In genomic region chr16:78249056-78249455, GRCh38 we compare ENCODE assay signal across 16 cellular contexts.
DNase-seq lines count a peak whose midpoint lies in the region; ATAC-seq, FAIRE-seq and TF ChIP-seq lines count a peak whose summit lies in the region.
"Had no signal": no experiment of that assay in that cellular context is flagged by ENCODE, and none has a peak within 500 bp of the region (broad histone marks: within the 10 kb centered on the region; RNA-seq: fewer than 3 reads in every experiment).

No MANE protein-coding gene starts in this region.

- H3K4me1 ChIP-seq in right atrium auricular region (no peaks in the 10 kb centered on the region), HepG2 (ENCODE audit: insufficient read depth, low read length) (peaks cover 65% of the 10 kb centered on the region), OCI-LY7 (ENCODE audit: insufficient read depth, low read length, poor library complexity, severe bottlenecking) (no peaks in the 10 kb centered on the region)

- H3K4me3 ChIP-seq in right atrium auricular region (no peak overlapping the region), HepG2 (replicated peaks in 1 of 3; ENCODE audit: insufficient read depth in 1 of 3, low read depth in 2 of 3, low read length in 3 of 3) (no peak overlapping the region), OCI-LY7 (ENCODE audit: low read depth, low read length, poor library complexity, severe bottlenecking) (no peak overlapping the region)
- H3K4me3 ChIP-seq: MG63 had no signal

- POLR2A ChIA-PET in HepG2 (lab: Yijun Ruan, JAX) (interaction anchor here (1.0 kb wide), 1 partner anchor 114 kb away, joined by 4 read pairs; no protein-coding TSS in a partner anchor), OCI-LY7 (lab: Charles Lee) (no interaction called here)

- H4K20me1 ChIP-seq in HepG2 (ENCODE audit: insufficient read depth, low read length), result no peaks in the 10 kb centered on the region
- no peaks in the 10 kb centered on the region for H4K20me1 ChIP-seq in OCI-LY7 (ENCODE audit: insufficient read depth, low read length)

- whole genome bisulfite sequencing in HepG2 (ENCODE audit: low lambda C conversion rate), result 37% methylated on average over 13 of the region's 13 CpGs

- H2AFZ ChIP-seq in HepG2 (ENCODE audit: low read length) (no peak overlapping the region), OCI-LY7 (ENCODE audit: low read length) (no peak overlapping the region)

- H3K9me3 ChIP-seq in right atrium auricular region (no peaks in the 10 kb centered on the region), HepG2 (ENCODE audit: low read length) (no peaks in the 10 kb centered on the region), OCI-LY7 (ENCODE audit: low read length) (no peaks in the 10 kb centered on the region)
- H3K9me3 ChIP-seq: MG63, SK-N-SH had no signal

- no peak overlapping the region for H3K9ac ChIP-seq in HepG2 (ENCODE audit: insufficient read depth, low read depth, low read length)
- H3K9ac ChIP-seq: SK-N-SH had no signal

- H3K27ac ChIP-seq in right atrium auricular region, result no peak overlapping the region
- H3K27ac ChIP-seq in HepG2 (ENCODE audit: extremely low read length, insufficient read depth, low read length), result peak overlapping the region; percentile 52
- H3K27ac ChIP-seq in OCI-LY7 (ENCODE audit: low read depth, low read length, poor library complexity, severe bottlenecking), result no peak overlapping the region

- TF ChIP-seq RAD21 in HepG2 (CRISPR knock-in tag; IDR thresholded peaks at IDR 0.05), result peak; percentile 86

- H3K4me2 ChIP-seq in HepG2 (ENCODE audit: low read depth, low read length) (peak overlapping the region; percentile 33), OCI-LY7 (ENCODE audit: low read length) (no peak overlapping the region)
- H3K4me2 ChIP-seq: SK-N-SH had no signal

- in situ Hi-C loops in HepG2 (cut with HindIII; ENCODE audit: extremely low pct_ligation_motif_present, low pct_unique_long_range_greater_than_20kb), result loop anchor here (25.0 kb wide), 2 partner anchors 788 to 1363 kb away; partner anchors contain the start of gene MAF

- H3K79me2 ChIP-seq in HepG2 (ENCODE audit: insufficient read depth, low read length) (no peaks in the 10 kb centered on the region), OCI-LY7 (ENCODE audit: insufficient read depth, low read depth, low read length) (no peaks in the 10 kb centered on the region)

- no peak for TF ChIP-seq POLR2A in HepG2 (IDR thresholded peaks at IDR 0.05; ENCODE audit: insufficient read depth in 1 of 2, low read depth in 2 of 2, low read length in 2 of 2)

- no peaks in the 10 kb centered on the region for H3K9me2 ChIP-seq in OCI-LY7 (ENCODE audit: insufficient read depth, low read length)
- H3K9me2 ChIP-seq: SK-N-SH had no signal

- no peak for TF ChIP-seq EP300 in HepG2 (IDR thresholded peaks at IDR 0.05; ENCODE audit: low read depth in 2 of 2, low read length in 2 of 2)
- no peak for TF ChIP-seq EP300 in HepG2 (CRISPR knock-in tag; IDR thresholded peaks at IDR 0.05; ENCODE audit: borderline replicate concordance)

- TF ChIP-seq CTCF in right atrium auricular region (IDR thresholded peaks at IDR 0.05) (peak in 1 of 2 donors; percentile 21), HepG2 (CRISPR knock-in tag; IDR thresholded peaks at IDR 0.05) (peak; percentile 88), OCI-LY7 (conservative IDR thresholded peaks at IDR 0.05; ENCODE audit: low read length) (no peak)

- DNase-seq in Right ventricle myocardium superior (peak; percentile 54), right atrium auricular region (ENCODE audit: low spot score) (no peak), cerebellum (ENCODE audit: low spot score) (peak; percentile 32), HepG2 (ENCODE audit: low spot score) (peak; percentile 77), NCI-H1105 treated with DMSO at 0.1 percent for 48 hours (lab: John Stamatoyannopoulos, UW) (no peak), OCI-LY7 (ENCODE audit: low spot score) (no peak)
- DNase-seq: activated CD4-positive, CD25-positive, alpha-beta regulatory T cell; activated T-cell treated with anti-CD3 and anti-CD28 coated beads, Interleukin-2, amount 50 U/mL, for 1 hour; aorta; EL; MG63; NCI-H69; SK-N-SH; stimulated activated CD4-positive, alpha-beta T cell treated with anti-CD3 and anti-CD28 coated beads, Interleukin-12 subunit alpha, Interleukin-12 subunit beta, amount 100 ng/mL, for 4 hours had no signal

- intact Hi-C loops in Right ventricle myocardium superior (cut with DNase I), result no loop called here
- intact Hi-C loops in HepG2 (cut with micrococcal nuclease; ENCODE audit: unreplicated experiment), result loop anchor here (2.0 kb wide), 1 partner anchor 188 kb away; no protein-coding TSS in a partner anchor
- intact Hi-C loops in OCI-LY7 (cut with micrococcal nuclease; ENCODE audit: unreplicated experiment), result no loop called here

- peak; percentile 86 for FAIRE-seq in HepG2 (lab: Jason Lieb, UNC)

- H3K27me3 ChIP-seq in right atrium auricular region (no peaks in the 10 kb centered on the region), HepG2 (ENCODE audit: control insufficient read depth in 1 of 2, insufficient read depth in 2 of 2, low read length in 2 of 2) (no peaks in the 10 kb centered on the region)
- H3K27me3 ChIP-seq: MG63 had no signal

- CTCF ChIA-PET in HepG2 (lab: Yijun Ruan, JAX; ENCODE audit: low intra/inter-chr PET ratio, low total read pairs) (interaction anchor here (1.3 kb wide), 1 partner anchor 188 kb away, joined by 6 read pairs; no protein-coding TSS in a partner anchor), OCI-LY7 (lab: Charles Lee; ENCODE audit: unreplicated experiment) (no interaction called here)

- BruUV-seq in HepG2 (replicated peaks; lab: Mats Ljungman, UMichigan) (no TSS peak), OCI-LY7 (replicated peaks; lab: Mats Ljungman, UMichigan) (no TSS peak)

- H3K36me3 ChIP-seq in right atrium auricular region (no peaks in the 10 kb centered on the region), HepG2 (replicated peaks in 1 of 2; ENCODE audit: control insufficient read depth in 1 of 2, insufficient read depth in 2 of 2, low read length in 2 of 2) (no peaks in the 10 kb centered on the region), OCI-LY7 (ENCODE audit: insufficient read depth, low read length) (no peaks in the 10 kb centered on the region)
- H3K36me3 ChIP-seq: MG63 had no signal

- peak; percentile 76 for ATAC-seq in Right ventricle myocardium superior (ENCODE audit: poor library complexity)
- ATAC-seq in HepG2, result peak; percentile 92
- ATAC-seq in HG03097 (IDR thresholded peaks at IDR 0.05; ENCODE audit: low FRiP score, unreplicated experiment), result no peak
- ATAC-seq in GM21423 (IDR thresholded peaks at IDR 0.05; ENCODE audit: unreplicated experiment), result no peak

TF ChIP-seq in HepG2, 621 proteins besides CTCF, POLR2A, EP300 and RAD21 (continues in another document):
- TF ChIP-seq CC2D1A (CRISPR knock-in tag; IDR thresholded peaks at IDR 0.05) (no peak), NFATC3 (CRISPR knock-in tag; IDR thresholded peaks at IDR 0.05) (no peak), BORCS8-MEF2B (CRISPR knock-in tag; IDR thresholded peaks at IDR 0.05) (peak; percentile 47; the same call in 1 of the 2 replicates), ZNF580 (CRISPR knock-in tag; IDR thresholded peaks at IDR 0.05; ENCODE audit: borderline replicate concordance, low read depth) (peak; percentile 83; the same call in 1 of the 2 replicates), ZBTB46 (CRISPR knock-in tag; IDR thresholded peaks at IDR 0.05; ENCODE audit: borderline replicate concordance) (no peak), GATAD2A (CRISPR knock-in tag; IDR thresholded peaks at IDR 0.05) (peak; percentile 86), SP1 (IDR thresholded peaks at IDR 0.05) (no peak), SP1 (CRISPR knock-in tag; IDR thresholded peaks at IDR 0.05) (0 out of 2 replicates have a peak, but pooled peaks have one; percentile 20), PRDM10 (CRISPR knock-in tag; IDR thresholded peaks at IDR 0.05; ENCODE audit: low read depth) (peak; percentile 48; the same call in 1 of the 2 replicates), TP53 (CRISPR knock-in tag; conservative IDR thresholded peaks at IDR 0.05) (no peak)

Comparison
In these comparisons a context has a peak if more than half of its experiments do, and no peak if none do; other contexts are left out.
1. DNase-seq: peak in Right ventricle myocardium superior (single experiment), cerebellum (single experiment) and HepG2 (single experiment); none in right atrium auricular region (single experiment), NCI-H1105 treated with DMSO at 0.1 percent for 48 hours (single experiment) and OCI-LY7 (single experiment).
2. ATAC-seq: peak in Right ventricle myocardium superior (single experiment) and HepG2 (single experiment); none in HG03097 (single experiment) and GM21423 (single experiment).